ENCODE assay signal across 11 cellular contexts in the genomic region with DNA sequence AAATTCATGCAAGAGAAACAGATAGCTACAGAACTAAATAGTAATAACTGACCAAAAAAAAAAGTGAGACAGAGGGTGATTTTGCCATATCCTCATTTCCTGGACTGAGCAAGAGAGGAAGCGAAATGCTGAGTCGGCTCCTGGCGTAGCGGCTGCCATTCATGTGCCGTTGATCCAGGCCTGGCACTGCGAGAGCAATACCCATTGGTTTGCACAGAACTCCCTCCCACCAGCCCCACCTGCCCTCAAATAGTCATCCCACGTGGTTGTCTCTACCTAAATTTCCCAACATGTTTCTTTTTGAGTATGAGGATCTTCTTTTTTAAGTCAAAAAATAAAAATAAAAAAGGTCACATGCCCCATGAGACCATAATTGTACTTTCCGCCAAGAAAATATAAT. TPM values are rescaled to one million over a fixed set of nuclear protein-coding genes. Genes with fewer than 3 reads are reported as not detected.
DNase-seq lines count a peak whose midpoint lies in the region; ATAC-seq and TF ChIP-seq lines count a peak whose summit lies in the region.
"Had no signal": no experiment of that assay in that cellular context is flagged by ENCODE, and none has a peak within 500 bp of the region (broad histone marks: within the 10 kb centered on the region; RNA-seq: fewer than 3 reads in every experiment).

No MANE protein-coding gene starts in this region.

- H2AFZ ChIP-seq in Loucy (ENCODE audit: low read length) (no peak overlapping the region), mammary epithelial cell (ENCODE audit: low read depth, low read length) (no peak overlapping the region)

- no peak overlapping the region for H3K4me3 Mint-ChIP-seq in brain
- H3K4me3 Mint-ChIP-seq: memory B cell had no signal

- peak; percentile 60 for DNase-seq in GM13976 (ENCODE audit: low spot score)
- no peak for DNase-seq in vagina (ENCODE audit: extremely low spot score in 2 of 2)
- no peak for DNase-seq in mammary epithelial cell
- DNase-seq: NK-92 treated with Interleukin-12 subunit alpha and Interleukin-12 subunit beta, amount 100 ng/mL, for 24 hours had no signal

- H3K36me3 ChIP-seq in Loucy (ENCODE audit: insufficient read depth, low read length) (no peaks in the 10 kb centered on the region), neutrophil (no peaks in the 10 kb centered on the region), vagina (no peaks in the 10 kb centered on the region), mammary epithelial cell (ENCODE audit: insufficient read depth, low read length) (no peaks in the 10 kb centered on the region)
- H3K36me3 ChIP-seq: ascending aorta had no signal

- no peaks in the 10 kb centered on the region for H3F3A ChIP-seq in Loucy (ENCODE audit: low read depth)

- peak overlapping the region in 3 of 5 experiments; percentile 1 to 36 (median 27) for H3K27ac Mint-ChIP-seq in brain
- H3K27ac Mint-ChIP-seq: memory B cell had no signal

- H3K36me3 Mint-ChIP-seq in brain, result no peaks in the 10 kb centered on the region
- H3K36me3 Mint-ChIP-seq: memory B cell had no signal

- dilution Hi-C loops in mammary epithelial cell (cut with HindIII; ENCODE audit: low sequenced_read_pairs), result no loop called here

- WGBS in mammary epithelial cell (ENCODE audit: low coverage, missing lambda C conversion rate), result 70% methylated on average over 8 of the region's 8 CpGs

- BruUV-seq in mammary epithelial cell (replicated peaks; lab: Mats Ljungman, UMichigan), result no TSS peak

- H3K4me1 Mint-ChIP-seq in brain, result peaks cover 29% of the 10 kb centered on the region

- H3K4me1 ChIP-seq in Loucy (ENCODE audit: insufficient read depth, low read length, poor library complexity, severe bottlenecking), result peaks cover 15% of the 10 kb centered on the region
- H3K4me1 ChIP-seq in neutrophil (ENCODE audit: control insufficient read depth in 1 of 2, insufficient read depth in 1 of 2, low read depth in 1 of 2, low read length in 1 of 2), result peaks cover 59% of the 10 kb centered on the region in 2 experiments
- H3K4me1 ChIP-seq in vagina, result no peaks in the 10 kb centered on the region
- peaks cover 16% of the 10 kb centered on the region for H3K4me1 ChIP-seq in mammary epithelial cell (ENCODE audit: insufficient read depth, low read length)
- H3K4me1 ChIP-seq: ascending aorta had no signal

- CTCF ChIA-PET in mammary epithelial cell (lab: Charles Lee; ENCODE audit: low non-redundant PET), result no interaction called here

- no peak for TF ChIP-seq POLR2A in vagina (IDR thresholded peaks at IDR 0.05)

- H3K27ac ChIP-seq in neutrophil, result peak overlapping the region; percentile 68
- H3K27ac ChIP-seq in vagina, result no peak overlapping the region
- no peak overlapping the region for H3K27ac ChIP-seq in mammary epithelial cell (ENCODE audit: insufficient read depth, low read depth, low read length)
- H3K27ac ChIP-seq: ascending aorta had no signal

- no peaks in the 10 kb centered on the region for H3K79me2 ChIP-seq in Loucy (ENCODE audit: insufficient read depth, low read length)
- H3K79me2 ChIP-seq in mammary epithelial cell (ENCODE audit: insufficient read depth, low read length), result no peaks in the 10 kb centered on the region

- H3K4me2 ChIP-seq in Loucy (ENCODE audit: low read depth, low read length, poor library complexity, severe bottlenecking) (peak overlapping the region; percentile 10), mammary epithelial cell (ENCODE audit: insufficient read depth, low read depth, low read length) (no peak overlapping the region)
- H3K4me2 ChIP-seq: smooth muscle cell had no signal

- H4K20me1 ChIP-seq in Loucy (ENCODE audit: insufficient read depth, low read length, poor library complexity, severe bottlenecking), result no peaks in the 10 kb centered on the region
- H4K20me1 ChIP-seq in mammary epithelial cell (ENCODE audit: insufficient read depth, low read length), result peaks cover 2% of the 10 kb centered on the region

- no peaks in the 10 kb centered on the region for H3K9me3 Mint-ChIP-seq in brain
- H3K9me3 Mint-ChIP-seq: memory B cell had no signal

- no peak for TF ChIP-seq CTCF in GM13976 (IDR thresholded peaks at IDR 0.05; ENCODE audit: borderline replicate concordance, control extremely low read depth, extremely low read depth, insufficient read depth, missing control alignments)
- TF ChIP-seq CTCF in Loucy (conservative IDR thresholded peaks at IDR 0.05; ENCODE audit: low read length), result no peak
- TF ChIP-seq CTCF in brain (conservative IDR thresholded peaks at IDR 0.05), result no peak
- no peak for TF ChIP-seq CTCF in neutrophil (IDR thresholded peaks at IDR 0.05)
- no peak for TF ChIP-seq CTCF in vagina (IDR thresholded peaks at IDR 0.05)
- no peak for TF ChIP-seq CTCF in mammary epithelial cell (conservative IDR thresholded peaks at IDR 0.05 in 1 of 2, IDR thresholded peaks at IDR 0.05 in 1 of 2; ENCODE audit: extremely low read depth in 1 of 2, insufficient read depth in 1 of 2, low read depth in 1 of 2, low read length in 2 of 2)

- no peaks in the 10 kb centered on the region for H3K27me3 ChIP-seq in Loucy (ENCODE audit: insufficient read depth, low read length, poor library complexity, severe bottlenecking)
- H3K27me3 ChIP-seq in neutrophil, result no peaks in the 10 kb centered on the region
- no peaks in the 10 kb centered on the region for H3K27me3 ChIP-seq in vagina
- no peaks in the 10 kb centered on the region for H3K27me3 ChIP-seq in mammary epithelial cell (ENCODE audit: insufficient read depth, low read length)
- H3K27me3 ChIP-seq: ascending aorta had no signal

- ATAC-seq in HG03139 (IDR thresholded peaks at IDR 0.05; ENCODE audit: unreplicated experiment), result no peak

- H3K4me3 ChIP-seq in Loucy (ENCODE audit: low read length, poor library complexity, severe bottlenecking) (no peak overlapping the region), neutrophil (ENCODE audit: low read depth in 1 of 2, low read length in 1 of 2) (peak overlapping the region; percentile 25 to 28), vagina (no peak overlapping the region), mammary epithelial cell (replicated peaks in 1 of 3; ENCODE audit: insufficient read depth in 1 of 3, low read depth in 2 of 3, low read length in 3 of 3) (no peak overlapping the region)
- H3K4me3 ChIP-seq: ascending aorta, smooth muscle cell had no signal

- intact Hi-C loops in vagina (cut with DNase I), result no loop called here
- intact Hi-C loops in mammary epithelial cell (cut with micrococcal nuclease), result no loop called here

- H3K9ac ChIP-seq in Loucy (ENCODE audit: low read depth, low read length, poor library complexity, severe bottlenecking), result no peak overlapping the region
- H3K9ac ChIP-seq in mammary epithelial cell (ENCODE audit: insufficient read depth, low read length), result no peak overlapping the region

- H3K9me3 ChIP-seq in Loucy (ENCODE audit: insufficient read depth, low read depth, low read length), result no peaks in the 10 kb centered on the region
- H3K9me3 ChIP-seq in neutrophil, result no peaks in the 10 kb centered on the region
- H3K9me3 ChIP-seq in vagina, result no peaks in the 10 kb centered on the region
- H3K9me3 ChIP-seq in mammary epithelial cell (replicated peaks; ENCODE audit: insufficient read depth, low read length), result no peaks in the 10 kb centered on the region
- H3K9me3 ChIP-seq: ascending aorta had no signal

- in situ Hi-C loops in GM13976 (cut with MboI; ENCODE audit: low sequenced_read_pairs, unreplicated experiment), result no loop called here
- in situ Hi-C loops in mammary epithelial cell (cut with MboI; ENCODE audit: low sequenced_read_pairs in 2 of 2), result no loop called here

- H3K27me3 Mint-ChIP-seq in brain, result no peaks in the 10 kb centered on the region

- no peaks in the 10 kb centered on the region for H3K9me2 ChIP-seq in Loucy (replicated peaks; ENCODE audit: low read depth, low read length)

RNA-seq across cellular contexts. Expression of a gene that starts 9.4 kb away (rescaled TPM):
- polyA plus RNA-seq in brain (ENCODE audit: insufficient read depth, low read depth, low replicate concordance), result 4.1 TPM
- 7.6 TPM for total RNA-seq in vagina
- 10 to 100 TPM in 1 of 2 donors, 1 to 10 TPM in 1; 4.3 to 51.0 TPM for total RNA-seq in mammary epithelial cell
- 10.4 TPM for polyA plus RNA-seq in mammary epithelial cell
- 1.0 TPM for polyA minus RNA-seq in mammary epithelial cell

RNA-seq across cellular contexts. Expression of a gene that starts 25.2 kb away (rescaled TPM):
- polyA plus RNA-seq in brain (ENCODE audit: insufficient read depth, low read depth, low replicate concordance), result 9.3 TPM
- total RNA-seq in vagina, result 15.2 TPM
- 10 to 100 TPM in 1 of 2 donors, 1 to 10 TPM in 1; 8.8 to 10.0 TPM for total RNA-seq in mammary epithelial cell
- 6.6 TPM for polyA plus RNA-seq in mammary epithelial cell
- 1.4 TPM for polyA minus RNA-seq in mammary epithelial cell

Comparison
In these comparisons a context has a peak if more than half of its experiments do, and no peak if none do; other contexts are left out.
1. H3K4me3 ChIP-seq: peak in neutrophil (2 of 2); none in Loucy (single experiment), vagina (0 of 2) and mammary epithelial cell (0 of 3).